In genomic region chr15:48020166-48020565, GRCh38 we compare ENCODE assay signal across 25 cellular contexts.
A peak's percentile ranks its signal among the peaks of the same experiment; 100 is the strongest.
DNase-seq lines count a peak whose midpoint lies in the region; ATAC-seq, FAIRE-seq and TF ChIP-seq lines count a peak whose summit lies in the region.
"Had no signal": no experiment of that assay in that cellular context is flagged by ENCODE, and none has a peak within 500 bp of the region (broad histone marks: within the 10 kb centered on the region; RNA-seq: fewer than 3 reads in every experiment).

No MANE protein-coding gene starts in this region.

- no peak for TF ChIP-seq CTCF in D721Med (IDR thresholded peaks at IDR 0.05; ENCODE audit: insufficient read depth, missing control alignments)

- ATAC-seq in GM18868 (IDR thresholded peaks at IDR 0.05; ENCODE audit: unreplicated experiment) (peak; percentile 71), HG02938 (IDR thresholded peaks at IDR 0.05; ENCODE audit: unreplicated experiment) (peak; percentile 45), sciatic nerve (no peak)
- ATAC-seq: activated T-helper 17 cell treated with anti-CD3 and anti-CD28 coated beads, Interleukin-2, amount 50 U/mL, for 72 hours; body of pancreas; pancreas; upper lobe of right lung had no signal

- DNase-seq in D721Med (ENCODE audit: insufficient read length, low spot score) (no peak), SK-N-DZ (ENCODE audit: low spot score) (peak; percentile 90), sciatic nerve (ENCODE audit: low spot score) (no peak), foreskin melanocyte (no peak), DMS53 treated with DMSO at 0.1 percent for 48 hours (lab: John Stamatoyannopoulos, UW; ENCODE audit: unreplicated experiment) (no peak)
- DNase-seq in stimulated activated CD8-positive, alpha-beta memory T cell treated with anti-CD3 and anti-CD28 coated beads, Interleukin-4, amount 100 ng/mL, for 48 hours: no peak
- DNase-seq: activated CD4-positive, alpha-beta T cell treated with anti-CD3 and anti-CD28 coated beads for 48 hours; activated naive CD4-positive, alpha-beta T cell treated with anti-CD3 and anti-CD28 coated beads, Interleukin-2, amount 10 ng/mL, durations not matched to agents 7 days and 5 days; body of pancreas; MG63; NCI-H1105; NCI-H187; NCI-H510A treated with DMSO at 0.1 percent for 48 hours; NK-92 treated with Interleukin-12 subunit alpha and Interleukin-12 subunit beta, amount 100 ng/mL, for 24 hours; pancreas; SIG-M5; stimulated activated naive CD4-positive, alpha-beta T cell; SW 1271; T1000; upper lobe of right lung had no signal

- peak; percentile 88 for FAIRE-seq in D721Med (lab: Jason Lieb, UNC)
- FAIRE-seq: A204.1, GM19239, pancreas had no signal

- intact Hi-C loops in sciatic nerve (cut with DNase I): no loop called here
